30 cellular contexts compared by ENCODE assay signal in the genomic region with DNA sequence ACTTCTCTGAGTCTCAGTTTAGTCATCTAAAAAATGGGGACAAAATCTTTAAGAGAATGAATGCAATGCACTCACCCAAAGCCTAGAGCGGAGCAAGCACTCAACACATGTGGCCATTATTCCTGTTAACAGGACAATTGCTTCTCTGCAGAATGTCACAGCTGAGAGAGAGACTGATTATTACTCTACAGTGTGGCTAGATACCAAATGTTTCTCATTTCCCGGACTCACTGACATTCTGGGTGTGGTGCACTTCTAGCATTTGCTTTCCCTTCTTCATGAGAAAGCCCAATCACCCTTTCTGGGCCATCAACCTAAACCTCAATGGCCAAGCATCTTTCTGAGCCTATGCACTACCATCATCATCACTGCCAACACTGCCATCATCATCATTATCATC.
"Had no signal": no experiment of that assay in that cellular context is flagged by ENCODE, and none has a peak within 500 bp of the region (broad histone marks: within the 10 kb centered on the region; RNA-seq: fewer than 3 reads in every experiment).

No MANE protein-coding gene starts in this region.

- H3K36me3 ChIP-seq: cardiac muscle cell, colonic mucosa, esophagus squamous epithelium, WERI-Rb-1 had no signal

- DNase-seq: activated B cell treated with CpG ODN at 0.5 μM for 24 hours; activated CD4-positive, alpha-beta T cell treated with anti-CD3 and anti-CD28 coated beads for 48 hours; activated CD4-positive, alpha-beta T cell treated with anti-CD3 and anti-CD28 coated beads, Interleukin-2, amount 50 U/mL, for 1 hour; activated CD4-positive, alpha-beta T cell treated with anti-CD3 and anti-CD28 coated beads, Interleukin-2, amount 50 U/mL, for 48 hours; activated CD8-positive, alpha-beta memory T cell treated with anti-CD3 and anti-CD28 coated beads for 24 hours; activated CD8-positive, alpha-beta T cell treated with anti-CD3 and anti-CD28 coated beads for 36 hours; activated effector memory CD4-positive, alpha-beta T cell treated with Interleukin-2 at 50 U/mL for 16 hours; activated gamma-delta T cell treated with Interleukin-2 at 50 U/mL for 16 hours; activated naive CD4-positive, alpha-beta T cell treated with anti-CD3 and anti-CD28 coated beads, Interleukin-2, amount 50 U/mL, for 16 hours; activated naive CD4-positive, alpha-beta T cell treated with Interleukin-2 at 50 U/mL for 16 hours; activated T-cell treated with anti-CD3 and anti-CD28 coated beads, Interleukin-2, amount 50 U/mL, for 4 hours; amniotic stem cell; aorta; body of pancreas; central memory CD4-positive, alpha-beta T cell; cerebellar nuclear complex; colonic mucosa; effector CD8-positive, alpha-beta T cell; esophagus squamous epithelium; foreskin fibroblast; head of caudate nucleus; T-helper 1 cell; T-helper 17 cell; T1000; WERI-Rb-1 had no signal

- H3K27me3 ChIP-seq: body of pancreas, cardiac muscle cell, colonic mucosa, esophagus squamous epithelium had no signal

- FAIRE-seq: endometrium, endothelial cell of umbilical vein, frontal cortex had no signal

- H3K4me3 ChIP-seq: body of pancreas, cardiac muscle cell, colonic mucosa, esophagus squamous epithelium had no signal

- H3K27ac ChIP-seq: body of pancreas, cardiac muscle cell, colonic mucosa, epithelial cell of prostate, esophagus squamous epithelium, WERI-Rb-1 had no signal

- H3K9me3 ChIP-seq: body of pancreas, colonic mucosa, esophagus squamous epithelium had no signal

- H3K4me1 ChIP-seq: body of pancreas, colonic mucosa, esophagus squamous epithelium had no signal
